ENCODE assay signal across 20 cellular contexts in genomic region chr15:65248506-65248905, GRCh38. TPM values are rescaled to one million over a fixed set of nuclear protein-coding genes. Genes with fewer than 3 reads are reported as not detected.
DNase-seq lines count a peak whose midpoint lies in the region; TF ChIP-seq lines count a peak whose summit lies in the region.
"Had no signal": no experiment of that assay in that cellular context is flagged by ENCODE, and none has a peak within 500 bp of the region (broad histone marks: within the 10 kb centered on the region; RNA-seq: fewer than 3 reads in every experiment).

No MANE protein-coding gene starts in this region.

- peaks cover 23% of the 10 kb centered on the region for H3K4me1 Mint-ChIP-seq in activated T-cell treated with anti-CD3 and anti-CD28 coated beads, Interleukin-2, amount 50 U/mL, for 24 hours (ENCODE audit: low read depth)

- peaks cover 13% of the 10 kb centered on the region for H3K36me3 Mint-ChIP-seq in activated T-cell treated with anti-CD3 and anti-CD28 coated beads, Interleukin-2, amount 50 U/mL, for 24 hours (ENCODE audit: low read depth)

- TF ChIP-seq CTCF in hepatocyte (IDR thresholded peaks at IDR 0.05; ENCODE audit: poor library complexity) (no peak), smooth muscle cell (IDR thresholded peaks at IDR 0.05; ENCODE audit: borderline replicate concordance, insufficient read depth, poor library complexity, severe bottlenecking) (no peak)

- H3K4me1 ChIP-seq in hepatocyte (ENCODE audit: insufficient read depth) (peaks cover 27% of the 10 kb centered on the region), smooth muscle cell (ENCODE audit: low read depth) (peaks cover 12% of the 10 kb centered on the region)
- H3K4me1 ChIP-seq: pancreas had no signal

- peak overlapping the region; percentile 46 for H3K9ac ChIP-seq in smooth muscle cell (ENCODE audit: low read depth)
- H3K9ac ChIP-seq: SK-N-SH had no signal

- H3K4me3 ChIP-seq in hepatocyte (no peak overlapping the region), smooth muscle cell (no peak overlapping the region)
- H3K4me3 ChIP-seq: pancreas, suprapubic skin had no signal

- H3K27me3 Mint-ChIP-seq in activated T-cell treated with anti-CD3 and anti-CD28 coated beads, Interleukin-2, amount 50 U/mL, for 24 hours, result no peaks in the 10 kb centered on the region
- H3K27me3 Mint-ChIP-seq: activated CD4-positive, alpha-beta memory T cell treated with anti-CD3 and anti-CD28 coated beads for 36 hours; CD4-positive, alpha-beta memory T cell had no signal

- no peak overlapping the region for H3K4me3 Mint-ChIP-seq in activated T-cell treated with anti-CD3 and anti-CD28 coated beads, Interleukin-2, amount 50 U/mL, for 24 hours
- H3K4me3 Mint-ChIP-seq: activated CD4-positive, alpha-beta memory T cell treated with anti-CD3 and anti-CD28 coated beads for 36 hours; CD4-positive, alpha-beta memory T cell had no signal

- no peak for DNase-seq in activated T-cell treated with anti-CD3 and anti-CD28 coated beads, Interleukin-2, amount 50 U/mL, for 24 hours
- DNase-seq in activated T-cell treated with anti-CD3 and anti-CD28 coated beads for 4 hours (no peak), hepatocyte (ENCODE audit: low spot score) (no peak), smooth muscle cell (lab: John Stamatoyannopoulos, UW; ENCODE audit: unreplicated experiment) (no peak), middle frontal gyrus (ENCODE audit: extremely low spot score, low spot score) (no peak), activated gamma-delta T cell (lab: John Stamatoyannopoulos, UW) (no peak)
- DNase-seq: activated CD4-positive, alpha-beta memory T cell treated with anti-CD3 and anti-CD28 coated beads for 36 hours; aorta; CD4-positive, alpha-beta memory T cell; kidney; midbrain; NCI-H1694; NCI-H446 treated with DMSO at 0.1 percent for 48 hours; pancreas; SK-N-SH; stimulated activated CD4-positive, alpha-beta T cell treated with anti-CD3 and anti-CD28 coated beads, Interleukin-15, amount 100 ng/mL, for 24 hours had no signal

- H4K20me1 ChIP-seq in hepatocyte (ENCODE audit: insufficient read depth, poor library complexity, severe bottlenecking) (no peaks in the 10 kb centered on the region), smooth muscle cell (ENCODE audit: low read depth) (no peaks in the 10 kb centered on the region)

- no peaks in the 10 kb centered on the region for H3K79me2 ChIP-seq in hepatocyte
- no peaks in the 10 kb centered on the region for H3K79me2 ChIP-seq in smooth muscle cell (ENCODE audit: low read depth)

- WGBS in hepatocyte (ENCODE audit: low lambda C conversion rate, missing lambda C conversion rate), result 56% methylated on average over 4 of the region's 4 CpGs
- WGBS in smooth muscle cell (ENCODE audit: low lambda C conversion rate), result 22% methylated on average over 4 of the region's 4 CpGs

- peaks cover 21% of the 10 kb centered on the region for H3F3A ChIP-seq in smooth muscle cell (ENCODE audit: low read depth)

- no peaks in the 10 kb centered on the region for H3K9me2 ChIP-seq in hepatocyte (replicated peaks; ENCODE audit: insufficient read depth)
- H3K9me2 ChIP-seq: SK-N-SH had no signal

- H3K4me2 ChIP-seq in hepatocyte (no peak overlapping the region), smooth muscle cell (peak overlapping the region; percentile 30)
- H3K4me2 ChIP-seq: SK-N-SH had no signal

- H3K27ac ChIP-seq in hepatocyte (peak overlapping the region; percentile 31), smooth muscle cell (ENCODE audit: low read depth) (peak overlapping the region; percentile 95)
- H3K27ac ChIP-seq: pancreas, suprapubic skin had no signal

- H3K9me3 ChIP-seq in hepatocyte (ENCODE audit: low read depth) (no peaks in the 10 kb centered on the region), smooth muscle cell (replicated peaks; ENCODE audit: low read depth) (no peaks in the 10 kb centered on the region)
- H3K9me3 ChIP-seq: pancreas, SK-N-SH, suprapubic skin had no signal

- H3K27ac Mint-ChIP-seq in activated T-cell treated with anti-CD3 and anti-CD28 coated beads, Interleukin-2, amount 50 U/mL, for 24 hours, result peak overlapping the region; percentile 92
- H3K27ac Mint-ChIP-seq: activated T-helper 2 cell treated with anti-CD3 and anti-CD28 coated beads, Interferon-gamma antibody, Interleukin-2, Interleukin-4, amounts not matched to agents 10 μg/mL and 5 μg/mL and 100 μg/mL, durations not matched to agents 14 hours and 24 hours and 36 hours had no signal

- H3K36me3 ChIP-seq in hepatocyte (replicated peaks; ENCODE audit: insufficient read depth, low read depth) (no peaks in the 10 kb centered on the region), smooth muscle cell (ENCODE audit: low read depth) (no peaks in the 10 kb centered on the region)
- H3K36me3 ChIP-seq: pancreas had no signal

- no peaks in the 10 kb centered on the region for H3K9me3 Mint-ChIP-seq in activated T-cell treated with anti-CD3 and anti-CD28 coated beads, Interleukin-2, amount 50 U/mL, for 24 hours
- H3K9me3 Mint-ChIP-seq: activated CD4-positive, alpha-beta memory T cell treated with anti-CD3 and anti-CD28 coated beads for 36 hours; activated T-helper 2 cell treated with anti-CD3 and anti-CD28 coated beads, Interferon-gamma antibody, Interleukin-2, Interleukin-4, amounts not matched to agents 10 μg/mL and 5 μg/mL and 100 μg/mL, durations not matched to agents 14 hours and 24 hours and 36 hours; CD4-positive, alpha-beta memory T cell had no signal

- H3K27me3 ChIP-seq in hepatocyte (no peaks in the 10 kb centered on the region), smooth muscle cell (ENCODE audit: low read depth) (no peaks in the 10 kb centered on the region)
- H3K27me3 ChIP-seq: pancreas, suprapubic skin had no signal

- no peak overlapping the region for H2AFZ ChIP-seq in hepatocyte
- H2AFZ ChIP-seq in smooth muscle cell (ENCODE audit: low read depth), result no peak overlapping the region

RNA-seq across cellular contexts. Expression of gene CILP, which starts 37.2 kb away (rescaled TPM):
- 62.9 and 67.1 TPM in 2 replicates for total RNA-seq in hepatocyte
- polyA plus RNA-seq in hepatocyte, result 69.2 and 96.4 TPM in 2 replicates
- total RNA-seq in smooth muscle cell, result 84.4 and 114 TPM in 2 replicates
- 87.9 and 125 TPM in 2 replicates for polyA plus RNA-seq in smooth muscle cell
- polyA plus RNA-seq: CD4-positive, alpha-beta memory T cell had no signal

RNA-seq across cellular contexts. Expression of gene PARP16, which starts 38.2 kb away (rescaled TPM):
- total RNA-seq in hepatocyte (9.3 and 13.2 TPM in 2 replicates), smooth muscle cell (6.0 and 10.0 TPM in 2 replicates)
- polyA plus RNA-seq in hepatocyte (16.0 and 19.7 TPM in 2 replicates), smooth muscle cell (11.7 and 15.1 TPM in 2 replicates)

RNA-seq across cellular contexts. Expression of gene RNU5A-1, which starts 47.3 kb away (rescaled TPM):
- not detected in 2 replicates for total RNA-seq in hepatocyte
- not detected in 2 replicates for polyA plus RNA-seq in hepatocyte
- total RNA-seq in smooth muscle cell, result not detected in 2 replicates
- not detected in 2 replicates for polyA plus RNA-seq in smooth muscle cell
- total RNA-seq: A673; activated CD4-positive, alpha-beta memory T cell treated with anti-CD3 and anti-CD28 coated beads for 36 hours; activated T-helper 2 cell treated with anti-CD3 and anti-CD28 coated beads, Interferon-gamma antibody, Interleukin-2, Interleukin-4, amounts not matched to agents 10 μg/mL and 5 μg/mL and 100 μg/mL, durations not matched to agents 14 hours and 24 hours and 36 hours; aorta; CD4-positive, alpha-beta memory T cell; kidney; pancreas; suprapubic skin had no signal
- polyA plus RNA-seq: aorta; CD4-positive, alpha-beta memory T cell; esophagus; pancreas; SK-N-SH had no signal

RNA-seq across cellular contexts. Expression of gene RNU5B-1, which starts 56.0 kb away (rescaled TPM):
- not detected in 2 replicates for total RNA-seq in hepatocyte
- polyA plus RNA-seq in hepatocyte, result not detected in 2 replicates
- total RNA-seq in smooth muscle cell, result not detected in 2 replicates
- polyA plus RNA-seq in smooth muscle cell, result not detected in 2 replicates
- total RNA-seq: A673; activated CD4-positive, alpha-beta memory T cell treated with anti-CD3 and anti-CD28 coated beads for 36 hours; activated T-helper 2 cell treated with anti-CD3 and anti-CD28 coated beads, Interferon-gamma antibody, Interleukin-2, Interleukin-4, amounts not matched to agents 10 μg/mL and 5 μg/mL and 100 μg/mL, durations not matched to agents 14 hours and 24 hours and 36 hours; suprapubic skin had no signal
- polyA plus RNA-seq: aorta; CD4-positive, alpha-beta memory T cell; esophagus; pancreas; SK-N-SH had no signal
